ENCODE assay signal across 1 cellular context in the genomic region with DNA sequence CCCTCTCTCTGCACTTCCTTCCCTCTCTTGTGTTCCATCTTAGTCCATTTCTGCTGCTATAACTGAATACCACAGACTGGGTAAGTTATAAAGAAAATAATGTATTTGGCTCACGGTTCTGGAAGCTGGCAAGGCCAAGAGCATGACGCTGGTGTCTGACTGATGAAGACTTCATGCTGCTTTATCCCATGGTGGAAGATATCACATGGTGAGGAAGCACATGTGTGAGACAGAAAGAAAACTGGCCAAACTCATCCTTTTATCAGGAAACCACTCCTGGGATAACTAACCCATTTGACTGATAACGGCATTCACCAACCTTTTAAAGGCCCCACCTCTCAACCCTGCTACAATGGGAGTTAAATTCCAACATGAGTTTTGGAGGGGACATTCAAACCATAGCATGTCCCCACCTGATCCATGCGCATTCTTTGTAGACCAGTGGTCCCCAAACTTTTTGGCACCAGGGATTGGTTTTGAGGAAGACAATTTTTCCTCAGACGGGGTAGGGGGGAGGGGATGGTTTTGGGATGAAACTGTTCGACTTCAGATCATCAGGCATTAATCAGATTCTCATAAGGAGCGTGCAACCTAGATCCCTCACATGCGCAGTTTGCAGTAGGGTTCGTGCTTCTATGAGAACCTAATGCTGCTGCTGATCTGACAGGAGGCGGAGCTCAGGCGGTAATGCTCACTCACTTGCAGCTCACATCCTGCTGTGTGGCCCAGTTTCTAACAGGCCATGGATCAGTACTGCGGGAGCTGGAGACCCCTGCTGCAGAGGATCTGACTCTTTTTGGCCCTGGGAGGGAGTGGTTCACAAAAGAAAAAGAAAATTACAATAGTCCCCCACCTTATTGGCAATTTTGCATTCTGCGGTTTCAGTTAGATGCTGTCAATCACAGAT.
TF ChIP-seq lines count a peak whose summit lies in the region.

No MANE protein-coding gene starts in this region.

TF ChIP-seq in K562, 482 proteins besides CTCF, POLR2A, EP300 and RAD21 (continued from another document):
- TF ChIP-seq, protein P1, sequence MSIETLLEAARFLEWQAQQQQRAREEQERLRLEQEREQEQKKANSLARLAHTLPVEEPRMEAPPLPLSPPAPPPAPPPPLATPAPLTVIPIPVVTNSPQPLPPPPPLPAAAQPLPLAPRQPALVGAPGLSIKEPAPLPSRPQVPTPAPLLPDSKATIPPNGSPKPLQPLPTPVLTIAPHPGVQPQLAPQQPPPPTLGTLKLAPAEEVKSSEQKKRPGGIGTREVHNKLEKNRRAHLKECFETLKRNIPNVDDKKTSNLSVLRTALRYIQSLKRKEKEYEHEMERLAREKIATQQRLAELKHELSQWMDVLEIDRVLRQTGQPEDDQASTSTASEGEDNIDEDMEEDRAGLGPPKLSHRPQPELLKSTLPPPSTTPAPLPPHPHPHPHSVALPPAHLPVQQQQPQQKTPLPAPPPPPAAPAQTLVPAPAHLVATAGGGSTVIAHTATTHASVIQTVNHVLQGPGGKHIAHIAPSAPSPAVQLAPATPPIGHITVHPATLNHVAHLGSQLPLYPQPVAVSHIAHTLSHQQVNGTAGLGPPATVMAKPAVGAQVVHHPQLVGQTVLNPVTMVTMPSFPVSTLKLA (conservative IDR thresholded peaks at IDR 0.05): peak in 1 of 2 experiments; percentile 42; a peak in 1 of 4 replicates
- peak; percentile 52 to 67 for TF ChIP-seq NRF1 (conservative IDR thresholded peaks at IDR 0.05 in 1 of 2, IDR thresholded peaks at IDR 0.05 in 1 of 2)
- TF ChIP-seq, protein P2, sequence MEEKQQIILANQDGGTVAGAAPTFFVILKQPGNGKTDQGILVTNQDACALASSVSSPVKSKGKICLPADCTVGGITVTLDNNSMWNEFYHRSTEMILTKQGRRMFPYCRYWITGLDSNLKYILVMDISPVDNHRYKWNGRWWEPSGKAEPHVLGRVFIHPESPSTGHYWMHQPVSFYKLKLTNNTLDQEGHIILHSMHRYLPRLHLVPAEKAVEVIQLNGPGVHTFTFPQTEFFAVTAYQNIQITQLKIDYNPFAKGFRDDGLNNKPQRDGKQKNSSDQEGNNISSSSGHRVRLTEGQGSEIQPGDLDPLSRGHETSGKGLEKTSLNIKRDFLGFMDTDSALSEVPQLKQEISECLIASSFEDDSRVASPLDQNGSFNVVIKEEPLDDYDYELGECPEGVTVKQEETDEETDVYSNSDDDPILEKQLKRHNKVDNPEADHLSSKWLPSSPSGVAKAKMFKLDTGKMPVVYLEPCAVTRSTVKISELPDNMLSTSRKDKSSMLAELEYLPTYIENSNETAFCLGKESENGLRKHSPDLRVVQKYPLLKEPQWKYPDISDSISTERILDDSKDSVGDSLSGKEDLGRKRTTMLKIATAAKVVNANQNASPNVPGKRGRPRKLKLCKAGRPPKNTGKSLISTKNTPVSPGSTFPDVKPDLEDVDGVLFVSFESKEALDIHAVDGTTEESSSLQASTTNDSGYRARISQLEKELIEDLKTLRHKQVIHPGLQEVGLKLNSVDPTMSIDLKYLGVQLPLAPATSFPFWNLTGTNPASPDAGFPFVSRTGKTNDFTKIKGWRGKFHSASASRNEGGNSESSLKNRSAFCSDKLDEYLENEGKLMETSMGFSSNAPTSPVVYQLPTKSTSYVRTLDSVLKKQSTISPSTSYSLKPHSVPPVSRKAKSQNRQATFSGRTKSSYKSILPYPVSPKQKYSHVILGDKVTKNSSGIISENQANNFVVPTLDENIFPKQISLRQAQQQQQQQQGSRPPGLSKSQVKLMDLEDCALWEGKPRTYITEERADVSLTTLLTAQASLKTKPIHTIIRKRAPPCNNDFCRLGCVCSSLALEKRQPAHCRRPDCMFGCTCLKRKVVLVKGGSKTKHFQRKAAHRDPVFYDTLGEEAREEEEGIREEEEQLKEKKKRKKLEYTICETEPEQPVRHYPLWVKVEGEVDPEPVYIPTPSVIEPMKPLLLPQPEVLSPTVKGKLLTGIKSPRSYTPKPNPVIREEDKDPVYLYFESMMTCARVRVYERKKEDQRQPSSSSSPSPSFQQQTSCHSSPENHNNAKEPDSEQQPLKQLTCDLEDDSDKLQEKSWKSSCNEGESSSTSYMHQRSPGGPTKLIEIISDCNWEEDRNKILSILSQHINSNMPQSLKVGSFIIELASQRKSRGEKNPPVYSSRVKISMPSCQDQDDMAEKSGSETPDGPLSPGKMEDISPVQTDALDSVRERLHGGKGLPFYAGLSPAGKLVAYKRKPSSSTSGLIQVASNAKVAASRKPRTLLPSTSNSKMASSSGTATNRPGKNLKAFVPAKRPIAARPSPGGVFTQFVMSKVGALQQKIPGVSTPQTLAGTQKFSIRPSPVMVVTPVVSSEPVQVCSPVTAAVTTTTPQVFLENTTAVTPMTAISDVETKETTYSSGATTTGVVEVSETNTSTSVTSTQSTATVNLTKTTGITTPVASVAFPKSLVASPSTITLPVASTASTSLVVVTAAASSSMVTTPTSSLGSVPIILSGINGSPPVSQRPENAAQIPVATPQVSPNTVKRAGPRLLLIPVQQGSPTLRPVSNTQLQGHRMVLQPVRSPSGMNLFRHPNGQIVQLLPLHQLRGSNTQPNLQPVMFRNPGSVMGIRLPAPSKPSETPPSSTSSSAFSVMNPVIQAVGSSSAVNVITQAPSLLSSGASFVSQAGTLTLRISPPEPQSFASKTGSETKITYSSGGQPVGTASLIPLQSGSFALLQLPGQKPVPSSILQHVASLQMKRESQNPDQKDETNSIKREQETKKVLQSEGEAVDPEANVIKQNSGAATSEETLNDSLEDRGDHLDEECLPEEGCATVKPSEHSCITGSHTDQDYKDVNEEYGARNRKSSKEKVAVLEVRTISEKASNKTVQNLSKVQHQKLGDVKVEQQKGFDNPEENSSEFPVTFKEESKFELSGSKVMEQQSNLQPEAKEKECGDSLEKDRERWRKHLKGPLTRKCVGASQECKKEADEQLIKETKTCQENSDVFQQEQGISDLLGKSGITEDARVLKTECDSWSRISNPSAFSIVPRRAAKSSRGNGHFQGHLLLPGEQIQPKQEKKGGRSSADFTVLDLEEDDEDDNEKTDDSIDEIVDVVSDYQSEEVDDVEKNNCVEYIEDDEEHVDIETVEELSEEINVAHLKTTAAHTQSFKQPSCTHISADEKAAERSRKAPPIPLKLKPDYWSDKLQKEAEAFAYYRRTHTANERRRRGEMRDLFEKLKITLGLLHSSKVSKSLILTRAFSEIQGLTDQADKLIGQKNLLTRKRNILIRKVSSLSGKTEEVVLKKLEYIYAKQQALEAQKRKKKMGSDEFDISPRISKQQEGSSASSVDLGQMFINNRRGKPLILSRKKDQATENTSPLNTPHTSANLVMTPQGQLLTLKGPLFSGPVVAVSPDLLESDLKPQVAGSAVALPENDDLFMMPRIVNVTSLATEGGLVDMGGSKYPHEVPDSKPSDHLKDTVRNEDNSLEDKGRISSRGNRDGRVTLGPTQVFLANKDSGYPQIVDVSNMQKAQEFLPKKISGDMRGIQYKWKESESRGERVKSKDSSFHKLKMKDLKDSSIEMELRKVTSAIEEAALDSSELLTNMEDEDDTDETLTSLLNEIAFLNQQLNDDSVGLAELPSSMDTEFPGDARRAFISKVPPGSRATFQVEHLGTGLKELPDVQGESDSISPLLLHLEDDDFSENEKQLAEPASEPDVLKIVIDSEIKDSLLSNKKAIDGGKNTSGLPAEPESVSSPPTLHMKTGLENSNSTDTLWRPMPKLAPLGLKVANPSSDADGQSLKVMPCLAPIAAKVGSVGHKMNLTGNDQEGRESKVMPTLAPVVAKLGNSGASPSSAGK (IDR thresholded peaks at IDR 0.05): 0 out of 2 replicates have a peak, but pooled peaks have one; percentile 13
- TF ChIP-seq, protein P3, sequence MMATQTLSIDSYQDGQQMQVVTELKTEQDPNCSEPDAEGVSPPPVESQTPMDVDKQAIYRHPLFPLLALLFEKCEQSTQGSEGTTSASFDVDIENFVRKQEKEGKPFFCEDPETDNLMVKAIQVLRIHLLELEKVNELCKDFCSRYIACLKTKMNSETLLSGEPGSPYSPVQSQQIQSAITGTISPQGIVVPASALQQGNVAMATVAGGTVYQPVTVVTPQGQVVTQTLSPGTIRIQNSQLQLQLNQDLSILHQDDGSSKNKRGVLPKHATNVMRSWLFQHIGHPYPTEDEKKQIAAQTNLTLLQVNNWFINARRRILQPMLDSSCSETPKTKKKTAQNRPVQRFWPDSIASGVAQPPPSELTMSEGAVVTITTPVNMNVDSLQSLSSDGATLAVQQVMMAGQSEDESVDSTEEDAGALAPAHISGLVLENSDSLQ (IDR thresholded peaks at IDR 0.05): 0 out of 2 replicates have a peak, but pooled peaks have one; percentile 28
- no peak for TF ChIP-seq ZNF143 (CRISPR knock-in tag; IDR thresholded peaks at IDR 0.05)
- TF ChIP-seq ZBED1 (IDR thresholded peaks at IDR 0.05): no peak
- TF ChIP-seq L3MBTL2 (IDR thresholded peaks at IDR 0.05): 0 out of 2 replicates have a peak, but pooled peaks have one; percentile 15
